ENCODE assay signal across 22 cellular contexts in the genomic region with DNA sequence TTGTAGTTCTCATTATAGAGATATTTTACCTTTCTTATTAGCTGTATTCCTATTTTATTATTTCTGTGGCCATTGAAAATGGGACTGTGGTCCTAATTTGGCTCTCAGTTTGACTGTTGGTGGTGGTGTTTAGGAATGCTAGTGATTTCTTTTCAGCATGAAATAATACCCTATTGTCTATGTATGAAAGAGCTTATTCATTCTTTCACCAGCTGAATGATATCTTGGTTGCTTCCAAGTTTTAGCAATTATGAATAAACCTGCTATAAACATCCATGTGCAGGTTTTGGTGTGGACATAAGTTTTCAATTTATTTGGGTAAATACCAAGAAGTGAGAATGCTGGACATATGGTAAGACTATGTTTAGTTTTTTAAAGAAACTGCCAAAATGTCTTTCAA.
"Had no signal": no experiment of that assay in that cellular context is flagged by ENCODE, and none has a peak within 500 bp of the region (broad histone marks: within the 10 kb centered on the region; RNA-seq: fewer than 3 reads in every experiment).

No MANE protein-coding gene starts in this region.

- H3K4me1 ChIP-seq: gastrocnemius medialis, parathyroid adenoma, psoas muscle, right atrium auricular region, sigmoid colon, thyroid gland, uterus had no signal

- H3K4me3 ChIP-seq: coronary artery, gastrocnemius medialis, lung, psoas muscle, right atrium auricular region, sigmoid colon, skin epidermis, thyroid gland, uterus had no signal

- H3K27me3 ChIP-seq: gastrocnemius medialis, right atrium auricular region, sigmoid colon, thyroid gland, uterus had no signal

- H3K27ac ChIP-seq: coronary artery, gastrocnemius medialis, parathyroid adenoma, psoas muscle, right atrium auricular region, sigmoid colon, skin epidermis, thyroid gland, uterus had no signal

- H3K9me3 ChIP-seq: gastrocnemius medialis, sigmoid colon, thyroid gland, uterus had no signal

- H3K36me3 ChIP-seq: gastrocnemius medialis, right atrium auricular region, sigmoid colon, thyroid gland, uterus had no signal

- ATAC-seq: gastrocnemius medialis; left colon; left ventricle myocardium superior; naive thymus-derived CD4-positive, alpha-beta T cell; psoas muscle; stimulated activated naive B cell treated with anti-CD40 and anti-IgM and Interleukin-4, amounts not matched to agents 10 μg/mL and 1 μg/mL and 100 μg/mL, for 72 hours; stimulated activated naive CD8-positive, alpha-beta T cell treated with anti-CD3 and anti-CD28 coated beads, Interleukin-15, amount 100 ng/mL, for 72 hours had no signal

- DNase-seq: effector CD8-positive, alpha-beta T cell; gastrocnemius medialis; glutamatergic neuron; kidney; left colon; left ventricle myocardium superior; mesendoderm; naive thymus-derived CD4-positive, alpha-beta T cell; nephron progenitor cell; psoas muscle; sigmoid colon; stimulated activated CD4-positive, alpha-beta T cell treated with anti-CD3 and anti-CD28 coated beads, Interleukin-2, amount 100 ng/mL, for 24 hours; stimulated activated CD4-positive, alpha-beta T cell treated with anti-CD3 and anti-CD28 coated beads, Interleukin-4, amount 100 ng/mL, for 4 hours; stimulated activated naive B cell treated with anti-CD40 and anti-IgM and Interleukin-4, amounts not matched to agents 10 μg/mL and 1 μg/mL and 100 μg/mL, for 72 hours; stimulated activated naive CD8-positive, alpha-beta T cell treated with anti-CD3 and anti-CD28 coated beads, Interleukin-15, amount 100 ng/mL, for 72 hours; thyroid gland; uterus had no signal
